ENCODE assay signal across 15 cellular contexts in genomic region chrX:4320436-4320947, GRCh38.
DNase-seq lines count a peak whose midpoint lies in the region; ATAC-seq and TF ChIP-seq lines count a peak whose summit lies in the region.
"Had no signal": no experiment of that assay in that cellular context is flagged by ENCODE, and none has a peak within 500 bp of the region (broad histone marks: within the 10 kb centered on the region; RNA-seq: fewer than 3 reads in every experiment).

No MANE protein-coding gene starts in this region.

- no peak for TF ChIP-seq POLR2A in esophagus muscularis mucosa (IDR thresholded peaks at IDR 0.05; ENCODE audit: low read depth)

- peaks cover 8% of the 10 kb centered on the region; the same call in 1 of the 2 replicates for H3K9me3 Mint-ChIP-seq in WTC11
- H3K9me3 Mint-ChIP-seq in activated T-cell treated with anti-CD3 and anti-CD28 coated beads, Interleukin-2, amount 50 U/mL, for 24 hours: peaks cover 8% of the 10 kb centered on the region

- 59% methylated on average over 9 of the region's 9 CpGs for WGBS in esophagus muscularis mucosa

- peaks cover 24% of the 10 kb centered on the region for H3K4me1 Mint-ChIP-seq in WTC11
- no peaks in the 10 kb centered on the region for H3K4me1 Mint-ChIP-seq in activated T-cell treated with anti-CD3 and anti-CD28 coated beads, Interleukin-2, amount 50 U/mL, for 24 hours (ENCODE audit: low read depth)

- H3K4me3 ChIP-seq in HUES48 (ENCODE audit: low read depth, low read length) (no peak overlapping the region), esophagus muscularis mucosa (no peak overlapping the region)

- TF ChIP-seq CTCF in WTC11 (IDR thresholded peaks at IDR 0.05): no peak
- no peak for TF ChIP-seq CTCF in esophagus muscularis mucosa (IDR thresholded peaks at IDR 0.05)

- CTCF ChIA-PET in WTC11 (lab: Charles Lee): no interaction called here

- H3K9me3 ChIP-seq in HUES48 (ENCODE audit: control insufficient read depth, insufficient read depth, low read length): no peaks in the 10 kb centered on the region
- H3K9me3 ChIP-seq in esophagus muscularis mucosa: no peaks in the 10 kb centered on the region
- H3K9me3 ChIP-seq: BE2C had no signal

- intact Hi-C loops in esophagus muscularis mucosa (cut with DNase I): no loop called here

- no peak overlapping the region for H3K9ac ChIP-seq in HUES48 (ENCODE audit: low read depth, low read length)

- DNase-seq in WTC11 (ENCODE audit: low spot score) (no peak), inferior parietal cortex (ENCODE audit: extremely low spot score) (peak; percentile 5), superior temporal gyrus (ENCODE audit: extremely low spot score) (peak; percentile 20), esophagus muscularis mucosa (ENCODE audit: extremely low spot score) (no peak), KG1 (lab: John Stamatoyannopoulos, UW) (no peak)
- no peak for DNase-seq in activated T-cell treated with anti-CD3 and anti-CD28 coated beads, Interleukin-2, amount 50 U/mL, for 24 hours
- DNase-seq: BE2C; CD8-positive, alpha-beta T cell; GOT3; NCI-H1436 treated with DMSO at 0.1 percent for 48 hours; NCI-H2081; NCI-H524; OCI-M1 had no signal

- H3K4me1 ChIP-seq in HUES48 (ENCODE audit: control insufficient read depth, insufficient read depth, low read length): peaks cover 19% of the 10 kb centered on the region
- no peaks in the 10 kb centered on the region for H3K4me1 ChIP-seq in esophagus muscularis mucosa
- H3K4me1 ChIP-seq: BE2C had no signal

- no peaks in the 10 kb centered on the region for H3K36me3 ChIP-seq in HUES48 (ENCODE audit: control insufficient read depth, insufficient read depth, low read length)
- H3K36me3 ChIP-seq in esophagus muscularis mucosa: no peaks in the 10 kb centered on the region
- H3K36me3 ChIP-seq: BE2C had no signal

- POLR2A ChIA-PET in WTC11 (lab: Charles Lee): no interaction called here

- H3K4me3 Mint-ChIP-seq in WTC11: no peak overlapping the region
- H3K4me3 Mint-ChIP-seq in activated T-cell treated with anti-CD3 and anti-CD28 coated beads, Interleukin-2, amount 50 U/mL, for 24 hours: no peak overlapping the region
- H3K4me3 Mint-ChIP-seq: CD8-positive, alpha-beta T cell; IgD-negative memory B cell had no signal

- no peaks in the 10 kb centered on the region for H3K27me3 Mint-ChIP-seq in WTC11 (ENCODE audit: low read depth)
- H3K27me3 Mint-ChIP-seq in activated T-cell treated with anti-CD3 and anti-CD28 coated beads, Interleukin-2, amount 50 U/mL, for 24 hours: no peaks in the 10 kb centered on the region
- H3K27me3 Mint-ChIP-seq: IgD-negative memory B cell had no signal

- H3K27me3 ChIP-seq in HUES48 (ENCODE audit: control insufficient read depth, insufficient read depth, low read length): no peaks in the 10 kb centered on the region
- no peaks in the 10 kb centered on the region for H3K27me3 ChIP-seq in esophagus muscularis mucosa
- H3K27me3 ChIP-seq: BE2C had no signal

- no peak for ATAC-seq in WTC11
- ATAC-seq: CD8-positive, alpha-beta T cell had no signal

- peak overlapping the region; percentile 94 for H3K27ac Mint-ChIP-seq in WTC11
- H3K27ac Mint-ChIP-seq in activated T-cell treated with anti-CD3 and anti-CD28 coated beads, Interleukin-2, amount 50 U/mL, for 24 hours: no peak overlapping the region
- H3K27ac Mint-ChIP-seq: CD8-positive, alpha-beta T cell; IgD-negative memory B cell had no signal

- TF ChIP-seq EP300 in esophagus muscularis mucosa (IDR thresholded peaks at IDR 0.05): no peak

- H3K27ac ChIP-seq in HUES48 (ENCODE audit: low read depth, low read length): peak overlapping the region; percentile 4
- no peak overlapping the region for H3K27ac ChIP-seq in esophagus muscularis mucosa (replicated peaks in 1 of 4)

- H3K36me3 Mint-ChIP-seq in WTC11: peaks cover 4% of the 10 kb centered on the region
- no peaks in the 10 kb centered on the region for H3K36me3 Mint-ChIP-seq in activated T-cell treated with anti-CD3 and anti-CD28 coated beads, Interleukin-2, amount 50 U/mL, for 24 hours (ENCODE audit: low read depth)
- H3K36me3 Mint-ChIP-seq: CD8-positive, alpha-beta T cell had no signal

TF ChIP-seq in WTC11, 78 proteins besides CTCF, POLR2A, EP300 and RAD21:
- no peak for TF ChIP-seq IRF2 (CRISPR knock-in tag; IDR thresholded peaks at IDR 0.05; ENCODE audit: borderline replicate concordance, low read depth)

Comparison
In these comparisons a context has a peak if more than half of its experiments do, and no peak if none do; other contexts are left out.
1. DNase-seq: peak in inferior parietal cortex (single experiment) and superior temporal gyrus (single experiment); none in WTC11 (single experiment), esophagus muscularis mucosa (single experiment), activated T-cell treated with anti-CD3 and anti-CD28 coated beads, Interleukin-2, amount 50 U/mL, for 24 hours (single experiment) and KG1 (single experiment).